ENCODE assay signal across 8 cellular contexts in genomic region chrX:146385529-146385928, GRCh38.
"Had no signal": no experiment of that assay in that cellular context is flagged by ENCODE, and none has a peak within 500 bp of the region (broad histone marks: within the 10 kb centered on the region; RNA-seq: fewer than 3 reads in every experiment).

No MANE protein-coding gene starts in this region.

- H3K4me3 ChIP-seq: GM12878 had no signal

- ATAC-seq: GM12878 had no signal

- FAIRE-seq: G401.6, GM12878, GM12891, GM12892, GM18507, GM19239 had no signal

- DNase-seq: GDM1, GF-D8 had no signal
